In genomic region chr5:54719384-54720306, GRCh38 we compare ENCODE assay signal across 10 cellular contexts.
DNase-seq lines count a peak whose midpoint lies in the region; ATAC-seq and TF ChIP-seq lines count a peak whose summit lies in the region.
"Had no signal": no experiment of that assay in that cellular context is flagged by ENCODE, and none has a peak within 500 bp of the region (broad histone marks: within the 10 kb centered on the region; RNA-seq: fewer than 3 reads in every experiment).

No MANE protein-coding gene starts in this region.

- peak overlapping the region; percentile 97 for H3K27ac Mint-ChIP-seq in chondrocyte (ENCODE audit: unreplicated experiment)

- peaks cover 7% of the 10 kb centered on the region for H3K4me1 ChIP-seq in lower lobe of right lung

- H3K27me3 ChIP-seq in AG04450 (ENCODE audit: control insufficient read depth, insufficient read depth, low read length), result no peaks in the 10 kb centered on the region
- H3K27me3 ChIP-seq in lower lobe of right lung (ENCODE audit: low read depth), result no peaks in the 10 kb centered on the region

- TF ChIP-seq RAD21 in Ishikawa (IDR thresholded peaks at IDR 0.05; ENCODE audit: low read depth), result no peak; the same call in 1 of the 2 replicates

- H3K4me3 Mint-ChIP-seq in chondrocyte (ENCODE audit: unreplicated experiment), result peak overlapping the region; percentile 34

- peaks cover 5% of the 10 kb centered on the region for H3K36me3 Mint-ChIP-seq in chondrocyte (ENCODE audit: low read depth)

- ATAC-seq in lower lobe of right lung, result peak; percentile 57 to 59
- ATAC-seq in GM19455 (IDR thresholded peaks at IDR 0.05; ENCODE audit: unreplicated experiment), result no peak
- no peak for ATAC-seq in GM21526 (IDR thresholded peaks at IDR 0.05; ENCODE audit: low FRiP score, unreplicated experiment)

- POLR2A ChIA-PET in AG04450 (lab: Yijun Ruan, JAX), result interaction anchor here (0.9 to 2.0 kb wide), 4 partner anchors 16 to 440 kb away, joined by 3 to 6 read pairs (median 5); partner anchors contain the start of gene GPX8

- peaks cover 11% of the 10 kb centered on the region for H3K9me3 Mint-ChIP-seq in chondrocyte (ENCODE audit: low read depth)

- H3K27me3 Mint-ChIP-seq in chondrocyte (ENCODE audit: low read depth), result no peaks in the 10 kb centered on the region

- CTCF ChIA-PET in AG04450 (lab: Charles Lee), result interaction anchor here (0.7 to 1.6 kb wide), 2 partner anchors 24 to 125 kb away, joined by 3 to 8 read pairs; no protein-coding TSS in a partner anchor

- peak; percentile 84 for TF ChIP-seq EP300 in Ishikawa (IDR thresholded peaks at IDR 0.05; ENCODE audit: borderline replicate concordance)

- intact Hi-C loops in lower lobe of right lung (cut with DNase I), result no loop called here

- H3K36me3 ChIP-seq in lower lobe of right lung, result no peaks in the 10 kb centered on the region

- H3K27ac ChIP-seq in AG04450 (ENCODE audit: low read depth, low read length) (peak overlapping the region; percentile 42), lower lobe of right lung (no peak overlapping the region)
- H3K27ac ChIP-seq: KMS-11 had no signal

- peaks cover 57% of the 10 kb centered on the region for H3K4me1 Mint-ChIP-seq in chondrocyte (ENCODE audit: low read depth)

- H3K4me3 ChIP-seq in AG04450 (ENCODE audit: low read depth, low read length) (no peak overlapping the region), lower lobe of right lung (no peak overlapping the region)

- no peaks in the 10 kb centered on the region for H3K9me3 ChIP-seq in AG04450 (ENCODE audit: control insufficient read depth, insufficient read depth, low read length)
- H3K9me3 ChIP-seq in lower lobe of right lung, result no peaks in the 10 kb centered on the region

- no peak for DNase-seq in AG04450 (ENCODE audit: low read depth, low spot score)
- DNase-seq in chondrocyte (ENCODE audit: low spot score), result no peak
- no peak for DNase-seq in lower lobe of right lung
- no peak for DNase-seq in AML-193 (lab: John Stamatoyannopoulos, UW)
- no peak for DNase-seq in NCI-H345 (lab: John Stamatoyannopoulos, UW)
- DNase-seq: midbrain had no signal

- TF ChIP-seq CTCF in AG04450 (IDR thresholded peaks at IDR 0.05; ENCODE audit: low read depth, low read length) (no peak), chondrocyte (IDR thresholded peaks at IDR 0.05) (peak; percentile 45), lower lobe of right lung (IDR thresholded peaks at IDR 0.05) (no peak)

TF ChIP-seq in Ishikawa, 13 proteins besides CTCF, POLR2A, EP300 and RAD21:
- TF ChIP-seq CEBPB (IDR thresholded peaks at IDR 0.05) (no peak), CREB1 (IDR thresholded peaks at IDR 0.05; ENCODE audit: low read depth) (no peak), TEAD4 (IDR thresholded peaks at IDR 0.05) (peak; percentile 91), MAX (IDR thresholded peaks at IDR 0.05) (peak; percentile 63), YY1 (IDR thresholded peaks at IDR 0.05; ENCODE audit: low read depth) (peak; percentile 56; the same call in 1 of the 2 replicates), EGR1 (IDR thresholded peaks at IDR 0.05) (0 out of 2 replicates have a peak, but pooled peaks have one; percentile 4), TAF1 (IDR thresholded peaks at IDR 0.05; ENCODE audit: low read depth) (no peak), FOXM1 (IDR thresholded peaks at IDR 0.05; ENCODE audit: borderline replicate concordance, low read depth) (peak; percentile 61; the same call in 1 of the 2 replicates), USF1 (IDR thresholded peaks at IDR 0.05) (peak; percentile 21; the same call in 1 of the 2 replicates), NFIC (IDR thresholded peaks at IDR 0.05) (peak; percentile 85), TCF12 (IDR thresholded peaks at IDR 0.05; ENCODE audit: low read depth) (peak; percentile 87), ZBTB7A (IDR thresholded peaks at IDR 0.05; ENCODE audit: low read depth) (peak; percentile 39), REST (IDR thresholded peaks at IDR 0.05; ENCODE audit: low read depth) (no peak)

Comparison
In these comparisons a context has a peak if more than half of its experiments do, and no peak if none do; other contexts are left out.
1. ATAC-seq: peak in lower lobe of right lung (2 of 2); none in GM19455 (single experiment) and GM21526 (single experiment).